In genomic region chr1:109765896-109766615, GRCh38 we compare ENCODE assay signal across 20 cellular contexts. TPM values are rescaled to one million over a fixed set of nuclear protein-coding genes. Genes with fewer than 3 reads are reported as not detected.
DNase-seq lines count a peak whose midpoint lies in the region; ATAC-seq and TF ChIP-seq lines count a peak whose summit lies in the region.
"Had no signal": no experiment of that assay in that cellular context is flagged by ENCODE, and none has a peak within 500 bp of the region (broad histone marks: within the 10 kb centered on the region; RNA-seq: fewer than 3 reads in every experiment).

No MANE protein-coding gene starts in this region.

- H3K4me1 Mint-ChIP-seq in activated naive CD4-positive, alpha-beta T cell treated with anti-CD3 and anti-CD28 coated beads, Interleukin-2, amount 10 ng/mL, durations not matched to agents 7 days and 5 days: no peaks in the 10 kb centered on the region

- intact Hi-C loops in Right ventricle myocardium superior (cut with DNase I) (loop anchor here (5.0 to 10.0 kb wide), 2 partner anchors 51 to 99 kb away; partner anchors contain the start of genes GSTM2 and GSTM5), transverse colon (cut with DNase I; ENCODE audit: low total_unique reads) (no loop called here)

- peak; percentile 19 for ATAC-seq in Right ventricle myocardium superior (ENCODE audit: poor library complexity)
- ATAC-seq: activated CD8-positive, alpha-beta T cell treated with anti-CD3 and anti-CD28 coated beads, Interleukin-2, amount 10 ng/mL, durations not matched to agents 7 days and 5 days; gastrocnemius medialis; stimulated activated naive CD8-positive, alpha-beta T cell treated with anti-CD3 and anti-CD28 coated beads, Interleukin-15, Interleukin-2, amounts not matched to agents 100 U/mL and 50 U/mL, for 24 hours had no signal

- H3K27ac Mint-ChIP-seq in activated naive CD4-positive, alpha-beta T cell treated with anti-CD3 and anti-CD28 coated beads, Interleukin-2, amount 10 ng/mL, durations not matched to agents 7 days and 5 days: no peak overlapping the region
- H3K27ac Mint-ChIP-seq: activated CD8-positive, alpha-beta T cell treated with anti-CD3 and anti-CD28 coated beads, Interleukin-2, amount 10 ng/mL, durations not matched to agents 7 days and 5 days; activated T-helper 2 cell treated with anti-CD3 and anti-CD28 coated beads, Interferon-gamma antibody, Interleukin-2, Interleukin-4, amounts not matched to agents 10 μg/mL and 5 μg/mL and 100 μg/mL, durations not matched to agents 14 hours and 24 hours and 36 hours; CD14-positive monocyte had no signal

- H3K9me3 ChIP-seq in transverse colon (no peaks in the 10 kb centered on the region), MG63 (no peaks in the 10 kb centered on the region)
- H3K9me3 ChIP-seq: gastrocnemius medialis had no signal

- H3K27ac ChIP-seq in transverse colon: peak overlapping the region; percentile 81 to 96 (median 90)
- H3K27ac ChIP-seq: gastrocnemius medialis, HL-60, RWPE1 had no signal

- CTCF ChIA-PET in activated naive CD4-positive, alpha-beta T cell treated with anti-CD3 and anti-CD28 coated beads, Interleukin-2, amount 10 ng/mL, durations not matched to agents 7 days and 5 days (lab: Charles Lee): interaction anchor here (1.0 to 2.0 kb wide), 4 partner anchors 8 to 126 kb away, joined by 3 to 9 read pairs (median 4); no protein-coding TSS in a partner anchor

- TF ChIP-seq POLR2A in transverse colon (IDR thresholded peaks at IDR 0.05): peak; percentile 64

- H3K9me3 Mint-ChIP-seq in activated naive CD4-positive, alpha-beta T cell treated with anti-CD3 and anti-CD28 coated beads, Interleukin-2, amount 10 ng/mL, durations not matched to agents 7 days and 5 days: no peaks in the 10 kb centered on the region
- H3K9me3 Mint-ChIP-seq: activated T-helper 2 cell treated with anti-CD3 and anti-CD28 coated beads, Interferon-gamma antibody, Interleukin-2, Interleukin-4, amounts not matched to agents 10 μg/mL and 5 μg/mL and 100 μg/mL, durations not matched to agents 14 hours and 24 hours and 36 hours; CD14-positive monocyte had no signal

- in situ Hi-C loops in transverse colon (cut with MboI; ENCODE audit: low pct_ligation_motif_present in 1 of 4, low pct_unique_long_range_greater_than_20kb in 1 of 4, low sequenced_read_pairs in 3 of 4): no loop called here

- H3K4me1 ChIP-seq in transverse colon: peaks cover 22 to 47% (median 43%) of the 10 kb centered on the region in 4 donors
- H3K4me1 ChIP-seq: gastrocnemius medialis had no signal

- peaks cover 14% of the 10 kb centered on the region for H3K27me3 Mint-ChIP-seq in activated naive CD4-positive, alpha-beta T cell treated with anti-CD3 and anti-CD28 coated beads, Interleukin-2, amount 10 ng/mL, durations not matched to agents 7 days and 5 days

- peak; percentile 13 for DNase-seq in activated naive CD4-positive, alpha-beta T cell treated with anti-CD3 and anti-CD28 coated beads, Interleukin-2, amount 10 ng/mL, durations not matched to agents 7 days and 5 days
- no peak for DNase-seq in activated naive CD4-positive, alpha-beta T cell (lab: John Stamatoyannopoulos, UW)
- DNase-seq in Right ventricle myocardium superior (peak; percentile 25), mucosa of gallbladder (ENCODE audit: low spot score) (peak; percentile 52), transverse colon (peak; percentile 70), T1000 (lab: John Stamatoyannopoulos, UW) (no peak), MG63 (no peak), hepatic stellate cell (ENCODE audit: low spot score) (no peak)
- DNase-seq: ACHN; activated CD8-positive, alpha-beta T cell treated with anti-CD3 and anti-CD28 coated beads, Interleukin-2, amount 10 ng/mL, durations not matched to agents 7 days and 5 days; NCI-H1930; NCI-H446 treated with DMSO at 0.1 percent for 48 hours; stimulated activated naive CD8-positive, alpha-beta T cell treated with anti-CD3 and anti-CD28 coated beads, Interleukin-15, Interleukin-2, amounts not matched to agents 100 U/mL and 50 U/mL, for 24 hours; SW 1271 had no signal

- H3K4me3 Mint-ChIP-seq in activated naive CD4-positive, alpha-beta T cell treated with anti-CD3 and anti-CD28 coated beads, Interleukin-2, amount 10 ng/mL, durations not matched to agents 7 days and 5 days: no peak overlapping the region
- H3K4me3 Mint-ChIP-seq: activated CD8-positive, alpha-beta T cell treated with anti-CD3 and anti-CD28 coated beads, Interleukin-2, amount 10 ng/mL, durations not matched to agents 7 days and 5 days; CD14-positive monocyte had no signal

- no peak for TF ChIP-seq CTCF in transverse colon (IDR thresholded peaks at IDR 0.05)

- H3K27me3 ChIP-seq in transverse colon (no peaks in the 10 kb centered on the region), MG63 (no peaks in the 10 kb centered on the region)
- H3K27me3 ChIP-seq: gastrocnemius medialis had no signal

- no peak overlapping the region for H3K4me3 ChIP-seq in transverse colon
- no peak overlapping the region for H3K4me3 ChIP-seq in MG63
- H3K4me3 ChIP-seq: gastrocnemius medialis had no signal

- TF ChIP-seq EP300 in transverse colon (IDR thresholded peaks at IDR 0.05; ENCODE audit: low read depth): no peak

- H3K36me3 Mint-ChIP-seq in activated naive CD4-positive, alpha-beta T cell treated with anti-CD3 and anti-CD28 coated beads, Interleukin-2, amount 10 ng/mL, durations not matched to agents 7 days and 5 days: no peaks in the 10 kb centered on the region
- H3K36me3 Mint-ChIP-seq: CD14-positive monocyte had no signal

- H3K36me3 ChIP-seq in transverse colon: no peaks in the 10 kb centered on the region
- H3K36me3 ChIP-seq in MG63: no peaks in the 10 kb centered on the region
- H3K36me3 ChIP-seq: gastrocnemius medialis had no signal

- 50 to 69% methylated on average over 2 to 13 of the region's 13 CpGs for WGBS in transverse colon (ENCODE audit: low coverage in 1 of 2), 2 donors

RNA-seq across cellular contexts. Expression of gene EPS8L3, which starts 2.3 kb away (rescaled TPM):
- not detected for total RNA-seq in Right ventricle myocardium superior
- total RNA-seq in mucosa of gallbladder: 459 TPM
- 100 to 1,000 TPM; 228 to 468 (median 363) TPM for total RNA-seq in transverse colon
- total RNA-seq in MG63 (2014; rRNA removed; shearing (Covaris generic); ENCODE audit: low replicate concordance): not detected in 2 replicates
- total RNA-seq: activated CD8-positive, alpha-beta T cell treated with anti-CD3 and anti-CD28 coated beads, Interleukin-2, amount 10 ng/mL, durations not matched to agents 7 days and 5 days; activated T-helper 2 cell treated with anti-CD3 and anti-CD28 coated beads, Interferon-gamma antibody, Interleukin-2, Interleukin-4, amounts not matched to agents 10 μg/mL and 5 μg/mL and 100 μg/mL, durations not matched to agents 14 hours and 24 hours and 36 hours; urinary bladder had no signal

RNA-seq across cellular contexts. Expression of gene GSTM3, which starts 25.2 kb away (rescaled TPM):
- 112 TPM for total RNA-seq in Right ventricle myocardium superior
- total RNA-seq in mucosa of gallbladder: 40.6 TPM
- 10 to 100 TPM in 3 of 4 donors, 1 to 10 TPM in 1; 8.2 to 34.1 (median 24.3) TPM for total RNA-seq in transverse colon
- total RNA-seq in MG63 (2014; rRNA removed; shearing (Covaris generic); ENCODE audit: low replicate concordance): 47.2 and 80.3 TPM in 2 replicates

RNA-seq across cellular contexts. Expression of gene GSTM5, which starts 54.0 kb away (rescaled TPM):
- total RNA-seq in Right ventricle myocardium superior (2.6 TPM), mucosa of gallbladder (32.8 TPM), transverse colon (1 to 10 TPM in 2 of 4 donors, not detected in 2; 1.2 to 1.4 TPM)
- not detected in 2 replicates for total RNA-seq in MG63 (2014; rRNA removed; shearing (Covaris generic); ENCODE audit: low replicate concordance)

Comparison
In these comparisons a context has a peak if more than half of its experiments do, and no peak if none do; other contexts are left out.
1. DNase-seq: peak in activated naive CD4-positive, alpha-beta T cell treated with anti-CD3 and anti-CD28 coated beads, Interleukin-2, amount 10 ng/mL, durations not matched to agents 7 days and 5 days (single experiment), Right ventricle myocardium superior (single experiment), mucosa of gallbladder (single experiment) and transverse colon (single experiment); none in activated naive CD4-positive, alpha-beta T cell (0 of 4), T1000 (single experiment), MG63 (single experiment) and hepatic stellate cell (single experiment).
2. RNA of gene EPS8L3, which starts 2.3 kb away (total RNA-seq): 459 TPM in mucosa of gallbladder (single experiment) and 228 to 468 TPM in transverse colon; not detected in Right ventricle myocardium superior (single experiment) and not detected in MG63; every median in the first group is over 100 times any median in the second.